In the genomic region with DNA sequence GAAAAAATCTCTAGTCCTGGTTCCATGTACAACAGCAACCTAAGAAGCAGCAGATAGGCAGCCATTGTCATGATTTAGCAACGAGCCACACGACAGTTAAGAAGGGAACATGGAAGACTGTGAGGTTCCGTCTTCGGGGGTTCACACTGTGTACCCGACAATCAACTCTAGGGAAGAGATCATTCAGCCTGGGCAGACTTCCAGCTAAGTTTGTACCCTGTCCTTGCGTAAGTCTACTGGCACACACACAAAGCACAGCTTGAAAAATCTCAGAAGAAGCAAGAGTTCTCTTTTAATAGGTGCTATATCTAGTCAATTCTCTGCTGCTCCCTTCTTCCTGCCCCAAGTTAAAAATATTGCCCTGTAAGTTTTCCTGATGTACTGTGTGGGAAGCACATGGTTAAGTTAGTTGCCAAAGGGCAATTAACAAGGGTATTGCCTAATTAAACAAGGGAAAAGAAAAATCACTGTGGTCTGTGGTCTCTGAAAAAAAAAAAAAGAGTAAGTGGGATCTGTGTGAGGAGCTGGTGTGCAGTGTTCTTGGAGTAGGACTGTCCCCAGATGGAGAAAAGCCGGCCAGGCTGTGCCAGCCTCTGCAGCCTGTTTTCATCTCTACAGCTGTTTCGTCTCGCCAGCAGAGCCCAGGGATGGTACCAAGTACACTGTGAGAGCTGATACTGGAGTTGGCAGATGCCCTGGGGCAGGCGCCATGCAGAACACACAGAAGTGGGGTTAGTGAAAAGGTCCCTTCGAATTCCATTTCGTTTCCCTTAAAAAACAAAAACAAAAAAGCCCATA, we compare ENCODE assay signal across 12 cellular contexts.
DNase-seq lines count a peak whose midpoint lies in the region; ATAC-seq lines count a peak whose summit lies in the region.
"Had no signal": no experiment of that assay in that cellular context is flagged by ENCODE, and none has a peak within 500 bp of the region (broad histone marks: within the 10 kb centered on the region; RNA-seq: fewer than 3 reads in every experiment).

No MANE protein-coding gene starts in this region.

- peak; percentile 29 for DNase-seq in NCI-H2171 (lab: John Stamatoyannopoulos, UW)
- peak in 51 of 58 donors; percentile 22 to 93 (median 73) for DNase-seq in anterior cingulate cortex (lab: John Stamatoyannopoulos, UW)
- peak in 37 of 51 donors; percentile 21 to 94 (median 68) for DNase-seq in hypothalamus (lab: John Stamatoyannopoulos, UW)
- peak in 46 of 49 donors; percentile 29 to 95 (median 78) for DNase-seq in substantia nigra (lab: John Stamatoyannopoulos, UW)
- no peak for DNase-seq in SIG-M5 treated with dmso at 0.1 percent for 504 hours (lab: John Stamatoyannopoulos, UW; ENCODE audit: unreplicated experiment)
- no peak for DNase-seq in NCI-H510A (lab: John Stamatoyannopoulos, UW)
- DNase-seq: activated gamma-delta T cell treated with Interleukin-2 at 50 U/mL for 16 hours, foreskin keratinocyte, mammary epithelial cell, NCI-H1092 treated with DMSO at 0.1 percent for 48 hours had no signal

- H3K27ac ChIP-seq in substantia nigra (ENCODE audit: low read depth, low read length, poor library complexity, severe bottlenecking), result peak overlapping the region; percentile 98
- H3K27ac ChIP-seq: foreskin keratinocyte, parathyroid adenoma had no signal

- ATAC-seq in HG02973 (IDR thresholded peaks at IDR 0.05; ENCODE audit: unreplicated experiment), result no peak
- ATAC-seq: foreskin keratinocyte had no signal

Comparison
In these comparisons a context has a peak if more than half of its experiments do, and no peak if none do; other contexts are left out.
1. DNase-seq: peak in NCI-H2171 (single experiment), anterior cingulate cortex (51 of 58), hypothalamus (37 of 51) and substantia nigra (46 of 49); none in SIG-M5 treated with dmso at 0.1 percent for 504 hours (single experiment) and NCI-H510A (single experiment).